Comparison of ENCODE assay signal across 29 cellular contexts in the genomic region with DNA sequence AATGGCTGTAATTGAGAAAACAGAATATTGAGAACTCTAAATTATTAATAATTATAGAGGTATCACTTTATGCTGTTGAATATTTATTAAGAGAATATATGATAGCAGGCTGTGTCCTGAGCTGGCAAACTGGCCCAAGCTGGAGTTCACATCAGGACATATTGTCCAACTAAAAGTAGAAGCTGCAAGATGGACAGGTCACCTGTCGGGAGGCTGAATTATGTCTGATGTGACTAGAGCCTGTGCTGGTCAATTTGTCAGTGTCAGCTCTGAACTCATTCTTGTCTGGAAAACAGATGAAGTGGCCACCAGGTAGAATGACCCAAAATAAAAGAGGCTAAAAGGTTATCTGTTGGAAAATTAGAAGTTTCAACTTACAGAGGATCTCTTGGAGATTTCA.
"Had no signal": no experiment of that assay in that cellular context is flagged by ENCODE, and none has a peak within 500 bp of the region (broad histone marks: within the 10 kb centered on the region; RNA-seq: fewer than 3 reads in every experiment).

No MANE protein-coding gene starts in this region.

- H3K4me3 ChIP-seq: ascending aorta, breast epithelium, cardiac muscle cell, coronary artery had no signal

- H3K27ac Mint-ChIP-seq: activated B cell treated with CpG ODN at 0.5 μM for 24 hours; activated CD8-positive, alpha-beta T cell treated with anti-CD3 and anti-CD28 coated beads for 36 hours; activated naive CD4-positive, alpha-beta T cell treated with anti-CD3 and anti-CD28 coated beads, Interleukin-2, amount 10 ng/mL, durations not matched to agents 7 days and 5 days; activated naive CD4-positive, alpha-beta T cell treated with anti-CD3 and anti-CD28 coated beads, Interleukin-2, amount 50 U/mL, for 72 hours; activated naive CD8-positive, alpha-beta T cell treated with anti-CD3 and anti-CD28 coated beads, Interleukin-2, amount 10 ng/mL, durations not matched to agents 7 days and 5 days; activated T-helper 2 cell treated with anti-CD3 and anti-CD28 coated beads, Interferon-gamma antibody, Interleukin-2, Interleukin-4, amounts not matched to agents 10 μg/mL and 5 μg/mL and 100 μg/mL, durations not matched to agents 14 hours and 24 hours and 36 hours; brain; T-cell; T-helper 1 cell treated with Interleukin-12 subunit alpha and Interleukin-12 subunit beta and Interleukin-4 antibody, amounts not matched to agents 30 μg/mL and 1 μg/mL, for 36 hours had no signal

- H3K27me3 Mint-ChIP-seq: activated B cell treated with CpG ODN at 0.5 μM for 24 hours; activated CD8-positive, alpha-beta T cell treated with anti-CD3 and anti-CD28 coated beads for 36 hours; activated naive CD4-positive, alpha-beta T cell treated with anti-CD3 and anti-CD28 coated beads, Interleukin-2, amount 10 ng/mL, durations not matched to agents 7 days and 5 days; activated naive CD8-positive, alpha-beta T cell treated with anti-CD3 and anti-CD28 coated beads, Interleukin-2, amount 10 ng/mL, durations not matched to agents 7 days and 5 days; T-cell had no signal

- H3K9me3 Mint-ChIP-seq: activated B cell treated with CpG ODN at 0.5 μM for 24 hours; activated CD8-positive, alpha-beta T cell treated with anti-CD3 and anti-CD28 coated beads for 36 hours; activated naive CD8-positive, alpha-beta T cell treated with anti-CD3 and anti-CD28 coated beads, Interleukin-2, amount 10 ng/mL, durations not matched to agents 7 days and 5 days; activated T-cell treated with anti-CD3 and anti-CD28 coated beads, Interleukin-2, amount 50 U/mL, for 4 hours; activated T-helper 2 cell treated with anti-CD3 and anti-CD28 coated beads, Interferon-gamma antibody, Interleukin-2, Interleukin-4, amounts not matched to agents 10 μg/mL and 5 μg/mL and 100 μg/mL, durations not matched to agents 14 hours and 24 hours and 36 hours; brain had no signal

- H3K4me1 ChIP-seq: ascending aorta, breast epithelium had no signal

- H3K27me3 ChIP-seq: ascending aorta, breast epithelium, cardiac muscle cell had no signal

- H3K36me3 ChIP-seq: ascending aorta, breast epithelium, cardiac muscle cell, WERI-Rb-1 had no signal

- H3K36me3 Mint-ChIP-seq: activated naive CD4-positive, alpha-beta T cell treated with anti-CD3 and anti-CD28 coated beads, Interleukin-2, amount 10 ng/mL, durations not matched to agents 7 days and 5 days; activated naive CD4-positive, alpha-beta T cell treated with anti-CD3 and anti-CD28 coated beads, Interleukin-2, amount 50 U/mL, for 72 hours; activated naive CD8-positive, alpha-beta T cell treated with anti-CD3 and anti-CD28 coated beads, Interleukin-2, amount 10 ng/mL, durations not matched to agents 7 days and 5 days; brain; T-cell had no signal

- H3K27ac ChIP-seq: ascending aorta, breast epithelium, cardiac muscle cell, coronary artery, epithelial cell of prostate, WERI-Rb-1 had no signal

- H3K4me3 Mint-ChIP-seq: activated B cell treated with CpG ODN at 0.5 μM for 24 hours; activated CD8-positive, alpha-beta T cell treated with anti-CD3 and anti-CD28 coated beads for 36 hours; activated naive CD4-positive, alpha-beta T cell treated with anti-CD3 and anti-CD28 coated beads, Interleukin-2, amount 10 ng/mL, durations not matched to agents 7 days and 5 days; activated naive CD8-positive, alpha-beta T cell treated with anti-CD3 and anti-CD28 coated beads, Interleukin-2, amount 10 ng/mL, durations not matched to agents 7 days and 5 days; activated T-cell treated with anti-CD3 and anti-CD28 coated beads, Interleukin-2, amount 50 U/mL, for 4 hours; brain; T-cell; T-helper 1 cell treated with Interleukin-12 subunit alpha and Interleukin-12 subunit beta and Interleukin-4 antibody, amounts not matched to agents 30 μg/mL and 1 μg/mL, for 36 hours had no signal

- ATAC-seq: activated CD4-positive, CD25-positive, alpha-beta regulatory T cell treated with anti-CD3 and anti-CD28 coated beads, Interleukin-2, amount 50 U/mL, for 24 hours; activated CD8-positive, alpha-beta T cell treated with anti-CD3 and anti-CD28 coated beads for 36 hours; activated naive CD4-positive, alpha-beta T cell treated with anti-CD3 and anti-CD28 coated beads, Interleukin-2, amount 50 U/mL, for 72 hours; activated T-cell treated with anti-CD3 and anti-CD28 coated beads, Interleukin-2, amount 50 U/mL, for 4 hours; T-cell had no signal

- H3K4me1 Mint-ChIP-seq: activated B cell treated with CpG ODN at 0.5 μM for 24 hours; activated naive CD4-positive, alpha-beta T cell treated with anti-CD3 and anti-CD28 coated beads, Interleukin-2, amount 10 ng/mL, durations not matched to agents 7 days and 5 days; T-cell had no signal

- H3K9me3 ChIP-seq: ascending aorta, breast epithelium had no signal

- DNase-seq: activated B cell treated with CpG ODN at 0.5 μM for 24 hours; activated CD4-positive, alpha-beta T cell treated with anti-CD3 and anti-CD28 coated beads for 48 hours; activated CD4-positive, alpha-beta T cell treated with anti-CD3 and anti-CD28 coated beads, Interleukin-2, amount 50 U/mL, for 1 hour; activated CD4-positive, alpha-beta T cell treated with anti-CD3 and anti-CD28 coated beads, Interleukin-2, amount 50 U/mL, for 48 hours; activated CD8-positive, alpha-beta memory T cell treated with anti-CD3 and anti-CD28 coated beads for 24 hours; activated CD8-positive, alpha-beta T cell treated with anti-CD3 and anti-CD28 coated beads for 36 hours; activated effector memory CD4-positive, alpha-beta T cell treated with anti-CD3 and anti-CD28 coated beads, Interleukin-2, amount 50 U/mL, for 16 hours; activated naive CD4-positive, alpha-beta T cell treated with anti-CD3 and anti-CD28 coated beads, Interleukin-2, amount 10 ng/mL, durations not matched to agents 7 days and 5 days; activated naive CD8-positive, alpha-beta T cell treated with anti-CD3 and anti-CD28 coated beads, Interleukin-2, amount 10 ng/mL, durations not matched to agents 7 days and 5 days; activated T-cell treated with anti-CD3 and anti-CD28 coated beads, Interleukin-2, amount 50 U/mL, for 4 hours; central memory CD4-positive, alpha-beta T cell; dermis blood vessel endothelial cell; effector CD8-positive, alpha-beta T cell; foreskin fibroblast; glutamatergic neuron; SW 1271; T-cell; T-helper 9 cell; WERI-Rb-1 had no signal
